Comparison of ENCODE assay signal across 13 cellular contexts in genomic region chr1:68384872-68385390, GRCh38.
DNase-seq lines count a peak whose midpoint lies in the region; ATAC-seq and TF ChIP-seq lines count a peak whose summit lies in the region.
"Had no signal": no experiment of that assay in that cellular context is flagged by ENCODE, and none has a peak within 500 bp of the region (broad histone marks: within the 10 kb centered on the region; RNA-seq: fewer than 3 reads in every experiment).

No MANE protein-coding gene starts in this region.

- H4K5ac ChIP-seq in mesendoderm (ENCODE audit: low read length): no peak overlapping the region

- H3K36me3 Mint-ChIP-seq in chondrocyte (ENCODE audit: low read depth): no peaks in the 10 kb centered on the region
- H3K36me3 Mint-ChIP-seq: CD4-positive, CD25-positive, alpha-beta regulatory T cell had no signal

- ATAC-seq in lung (ENCODE audit: insufficient read depth, low FRiP score): peak; percentile 56
- ATAC-seq: GM12878 had no signal

- H3K18ac ChIP-seq in mesendoderm (ENCODE audit: low read length): no peak overlapping the region

- no peak for TF ChIP-seq CTCF in AG09309 (IDR thresholded peaks at IDR 0.05; ENCODE audit: control insufficient read depth, insufficient read depth, low read depth, low read length, missing control alignments)
- TF ChIP-seq CTCF in chondrocyte (IDR thresholded peaks at IDR 0.05): peak; percentile 4
- no peak for TF ChIP-seq CTCF in lung (IDR thresholded peaks at IDR 0.05; ENCODE audit: control extremely low read depth, extremely low read depth)

- DNase-seq in AG09309 (ENCODE audit: low read depth) (peak; percentile 58), MG63 (peak; percentile 70), chondrocyte (ENCODE audit: low spot score) (no peak), lung (ENCODE audit: low spot score) (no peak), mesendoderm (no peak), SIG-M5 treated with dmso at 0.1 percent for 504 hours (lab: John Stamatoyannopoulos, UW; ENCODE audit: unreplicated experiment) (no peak), DMS79 treated with DMSO at 0.1 percent for 48 hours (lab: John Stamatoyannopoulos, UW) (no peak), NCI-H345 (lab: John Stamatoyannopoulos, UW) (no peak)
- DNase-seq: CD4-positive, CD25-positive, alpha-beta regulatory T cell; MM.1S; NCI-H526 treated with DMSO at 0.1 percent for 48 hours had no signal

- WGBS in lung, 2 donors: 83 to 88% methylated on average over 2 of the region's 2 CpGs
- no CpG with 5 or more reads among the region's 2 CpGs for WGBS in mesendoderm (ENCODE audit: extremely low coverage, insufficient coverage, low lambda C conversion rate)

- no peak overlapping the region for H2AK5ac ChIP-seq in mesendoderm (ENCODE audit: low read length)

- no peaks in the 10 kb centered on the region for H3K79me2 ChIP-seq in mesendoderm (ENCODE audit: control insufficient read depth, insufficient read depth, low read length)

- H3K9me3 ChIP-seq in MG63 (no peaks in the 10 kb centered on the region), lung (ENCODE audit: control insufficient read depth in 2 of 2, insufficient read depth in 1 of 2, low read length in 1 of 2) (no peaks in the 10 kb centered on the region)

- no peak overlapping the region for H3K56ac ChIP-seq in mesendoderm (ENCODE audit: low read length)

- no peak overlapping the region for H3K4ac ChIP-seq in mesendoderm (ENCODE audit: low read depth, low read length)

- no peak overlapping the region for H3K23ac ChIP-seq in mesendoderm (ENCODE audit: low read length)

- H3K4me2 ChIP-seq in mesendoderm (ENCODE audit: low read length): no peak overlapping the region

- no peak overlapping the region for H2BK15ac ChIP-seq in mesendoderm (replicated peaks; ENCODE audit: low read depth)

- no peak overlapping the region for H4K8ac ChIP-seq in mesendoderm (ENCODE audit: low read depth, low read length)

- no peaks in the 10 kb centered on the region for H3K27me3 ChIP-seq in MG63
- no peaks in the 10 kb centered on the region for H3K27me3 ChIP-seq in lung (ENCODE audit: control insufficient read depth, insufficient read depth)
- no peaks in the 10 kb centered on the region for H3K27me3 ChIP-seq in mesendoderm (ENCODE audit: insufficient read depth, low read length, poor library complexity)

- peaks cover 22% of the 10 kb centered on the region for H3K4me1 Mint-ChIP-seq in chondrocyte (ENCODE audit: low read depth)
- H3K4me1 Mint-ChIP-seq: CD4-positive, CD25-positive, alpha-beta regulatory T cell had no signal

- H3K79me1 ChIP-seq in mesendoderm (ENCODE audit: low read length): no peaks in the 10 kb centered on the region

- H3K4me3 Mint-ChIP-seq in chondrocyte (ENCODE audit: unreplicated experiment): no peak overlapping the region

- no peak overlapping the region for H2BK5ac ChIP-seq in mesendoderm (ENCODE audit: low read length)

- no peaks in the 10 kb centered on the region for H3K27me3 Mint-ChIP-seq in chondrocyte (ENCODE audit: low read depth)
- H3K27me3 Mint-ChIP-seq: CD4-positive, CD25-positive, alpha-beta regulatory T cell; progenitor cell of endocrine pancreas had no signal

- no peak overlapping the region for H3K9ac ChIP-seq in mesendoderm (ENCODE audit: low read length)

- H3K4me3 ChIP-seq in AG09309 (ENCODE audit: control insufficient read depth, low read depth, low read length): no peak overlapping the region
- no peak overlapping the region for H3K4me3 ChIP-seq in MG63
- H3K4me3 ChIP-seq in lung: no peak overlapping the region
- H3K4me3 ChIP-seq in mesendoderm (ENCODE audit: low read length): no peak overlapping the region
- H3K4me3 ChIP-seq: GM12878 had no signal

- no peaks in the 10 kb centered on the region for H3K9me3 Mint-ChIP-seq in chondrocyte (ENCODE audit: low read depth)

- H3K36me3 ChIP-seq in MG63 (no peaks in the 10 kb centered on the region), lung (ENCODE audit: control insufficient read depth in 2 of 2, insufficient read depth in 2 of 2, low read length in 2 of 2) (no peaks in the 10 kb centered on the region), mesendoderm (ENCODE audit: control insufficient read depth, insufficient read depth, low read length) (no peaks in the 10 kb centered on the region)

- H2BK120ac ChIP-seq in mesendoderm (ENCODE audit: low read depth, low read length): no peak overlapping the region

- H3K4me1 ChIP-seq in lung (ENCODE audit: control insufficient read depth in 2 of 2, insufficient read depth in 2 of 2, low read length in 2 of 2) (peaks cover 0 to 6% of the 10 kb centered on the region in 2 donors), mesendoderm (ENCODE audit: control insufficient read depth, low read depth, low read length) (no peaks in the 10 kb centered on the region)

- H3K27ac ChIP-seq in lung (ENCODE audit: low read depth in 1 of 2, low read length in 1 of 2) (peak overlapping the region in 1 of 2 donors; percentile 72), mesendoderm (ENCODE audit: low read depth, low read length) (no peak overlapping the region)

- H3K27ac Mint-ChIP-seq in chondrocyte (ENCODE audit: unreplicated experiment): peak overlapping the region; percentile 94
- H3K27ac Mint-ChIP-seq: CD4-positive, CD25-positive, alpha-beta regulatory T cell; progenitor cell of endocrine pancreas had no signal

Comparison
In these comparisons a context has a peak if more than half of its experiments do, and no peak if none do; other contexts are left out.
1. DNase-seq: peak in AG09309 (single experiment) and MG63 (single experiment); none in chondrocyte (single experiment), lung (single experiment), mesendoderm (single experiment), SIG-M5 treated with dmso at 0.1 percent for 504 hours (single experiment), DMS79 treated with DMSO at 0.1 percent for 48 hours (single experiment) and NCI-H345 (single experiment).